8 cellular contexts compared by ENCODE assay signal in the genomic region with DNA sequence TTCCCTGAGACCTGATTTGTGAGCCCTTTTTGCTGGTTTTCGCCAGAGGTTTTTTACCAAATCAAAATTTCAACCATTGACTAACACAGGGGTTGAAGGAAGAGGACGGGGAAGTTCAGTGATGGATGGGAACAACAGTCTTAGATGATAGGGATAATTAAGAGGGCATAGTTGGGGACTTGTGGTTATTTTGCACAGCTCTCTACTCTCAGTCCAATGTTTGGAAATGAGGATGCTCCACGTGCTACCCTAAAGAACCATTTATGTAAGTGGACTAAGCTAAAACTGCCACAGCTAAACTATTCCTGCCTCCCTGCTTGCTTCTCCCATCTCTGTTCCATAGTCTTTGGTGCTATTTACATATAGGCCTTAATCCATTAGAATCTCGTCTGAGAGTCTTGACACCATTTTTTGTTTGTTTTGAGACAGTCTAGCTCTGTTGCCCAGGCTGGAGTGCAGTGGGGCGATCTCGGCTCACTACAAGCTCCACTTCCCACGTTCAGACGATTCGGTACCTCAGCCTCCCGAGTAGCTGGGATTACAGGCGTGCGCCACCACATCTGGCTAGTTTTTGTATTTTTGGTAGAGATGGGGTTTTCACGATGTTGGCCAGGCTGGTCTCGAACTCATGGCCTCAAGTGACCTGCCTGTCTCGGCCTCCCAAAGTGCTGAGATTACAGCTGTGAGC. TPM values are rescaled to one million over a fixed set of nuclear protein-coding genes. Genes with fewer than 3 reads are reported as not detected.
DNase-seq lines count a peak whose midpoint lies in the region; ATAC-seq and TF ChIP-seq lines count a peak whose summit lies in the region.

No MANE protein-coding gene starts in this region.

- no peaks in the 10 kb centered on the region for H3K9me3 ChIP-seq in cardiac muscle cell (ENCODE audit: low read depth)
- H3K9me3 ChIP-seq in lung (ENCODE audit: control insufficient read depth in 2 of 2, insufficient read depth in 1 of 2, low read length in 1 of 2): no peaks in the 10 kb centered on the region
- no peaks in the 10 kb centered on the region for H3K9me3 ChIP-seq in vagina

- peaks cover 21% of the 10 kb centered on the region for H3K36me3 ChIP-seq in cardiac muscle cell
- H3K36me3 ChIP-seq in lung (ENCODE audit: control insufficient read depth in 2 of 2, insufficient read depth in 2 of 2, low read length in 2 of 2): peaks cover 9 to 11% of the 10 kb centered on the region in 2 donors
- H3K36me3 ChIP-seq in vagina: peaks cover 0 to 32% of the 10 kb centered on the region in 2 donors

- TF ChIP-seq CTCF in cardiac muscle cell (IDR thresholded peaks at IDR 0.05; ENCODE audit: low read depth, low read length): no peak
- no peak for TF ChIP-seq CTCF in astrocyte of the spinal cord (IDR thresholded peaks at IDR 0.05; ENCODE audit: low read depth, low read length)
- no peak for TF ChIP-seq CTCF in lung (IDR thresholded peaks at IDR 0.05; ENCODE audit: control extremely low read depth, extremely low read depth)
- TF ChIP-seq CTCF in vagina (IDR thresholded peaks at IDR 0.05): no peak

- DNase-seq in cardiac muscle cell (ENCODE audit: low read depth in 1 of 2, low spot score in 1 of 2): no peak
- DNase-seq in cardiac septum (ENCODE audit: low spot score): no peak
- DNase-seq in astrocyte of the spinal cord (ENCODE audit: low read depth, low spot score): no peak
- no peak for DNase-seq in lung (ENCODE audit: low spot score)
- DNase-seq in vagina (ENCODE audit: extremely low spot score in 2 of 2): no peak
- no peak for DNase-seq in NCI-H2196 (lab: John Stamatoyannopoulos, UW; ENCODE audit: unreplicated experiment)
- DNase-seq in NCI-H2171 treated with DMSO at 0.1 percent for 48 hours (lab: John Stamatoyannopoulos, UW): no peak
- DNase-seq in epidermal melanocyte (ENCODE audit: insufficient read length, low spot score): no peak

- H3K27me3 ChIP-seq in cardiac muscle cell (no peaks in the 10 kb centered on the region), lung (ENCODE audit: control insufficient read depth, insufficient read depth) (no peaks in the 10 kb centered on the region), vagina (no peaks in the 10 kb centered on the region)

- in situ Hi-C loops in astrocyte of the spinal cord (cut with HindIII; ENCODE audit: low sequenced_read_pairs): no loop called here

- H3K27ac ChIP-seq in cardiac muscle cell: peak overlapping the region; percentile 99
- peak overlapping the region; percentile 93 to 96 for H3K27ac ChIP-seq in lung (ENCODE audit: low read depth in 1 of 2, low read length in 1 of 2)
- peak overlapping the region; percentile 100 for H3K27ac ChIP-seq in vagina

- ATAC-seq in lung (ENCODE audit: insufficient read depth, low FRiP score): no peak

- WGBS in lung, 2 donors: 65 to 72% methylated on average over 15 of the region's 15 CpGs

- H3K4me3 ChIP-seq in cardiac muscle cell (peak overlapping the region; percentile 76), astrocyte of the spinal cord (ENCODE audit: low read depth, low read length) (peak overlapping the region; percentile 38), lung (peak overlapping the region; percentile 43), vagina (peak overlapping the region; percentile 86 to 99)

- intact Hi-C loops in cardiac septum (cut with DNase I) (loop anchor here (1.0 to 2.0 kb wide), 2 partner anchors 31 to 41 kb away; no protein-coding TSS in a partner anchor), vagina (cut with DNase I) (loop anchor here (5.0 kb wide), 1 partner anchor 37 kb away; no protein-coding TSS in a partner anchor)

- peak in 1 of 2 donors; percentile 2 for TF ChIP-seq POLR2A in vagina (IDR thresholded peaks at IDR 0.05)

- H3K4me1 ChIP-seq in cardiac muscle cell (ENCODE audit: low read depth) (peaks cover 23% of the 10 kb centered on the region), lung (ENCODE audit: control insufficient read depth in 2 of 2, insufficient read depth in 2 of 2, low read length in 2 of 2) (no peaks in the 10 kb centered on the region), vagina (peaks cover 21% of the 10 kb centered on the region)

RNA-seq across cellular contexts. Expression of a gene that starts 0.7 kb away (rescaled TPM):
- total RNA-seq in cardiac muscle cell (96.5 and 101 TPM in 2 replicates), cardiac septum (145 TPM), lung (100 to 1,000 TPM; 293 to 336 TPM), vagina (181 TPM)
- polyA plus RNA-seq in cardiac muscle cell (61.2 and 65.2 TPM in 2 replicates), lung (100 to 1,000 TPM; 109 to 307 TPM)

RNA-seq across cellular contexts. Expression of a gene that starts 30.9 kb away (rescaled TPM):
- total RNA-seq in cardiac muscle cell (28.8 and 44.2 TPM in 2 replicates), cardiac septum (28.9 TPM), lung (100 to 1,000 TPM in 1 of 2 donors, 10 to 100 TPM in 1; 23.2 to 104 TPM), vagina (64.6 TPM)
- polyA plus RNA-seq in cardiac muscle cell (51.9 and 65.5 TPM in 2 replicates), lung (10 to 100 TPM; 36.4 to 59.5 TPM)

RNA-seq across cellular contexts. Expression of a gene that starts 49.3 kb away (rescaled TPM):
- total RNA-seq in cardiac muscle cell: 65.9 and 158 TPM in 2 replicates
- polyA plus RNA-seq in cardiac muscle cell: 62.2 and 82.2 TPM in 2 replicates
- 141 TPM for total RNA-seq in cardiac septum
- total RNA-seq in lung: 100 to 1,000 TPM; 133 to 245 TPM
- 100 to 1,000 TPM; 133 to 184 TPM for polyA plus RNA-seq in lung
- 117 TPM for total RNA-seq in vagina

Comparison
In these comparisons a context has a peak if more than half of its experiments do, and no peak if none do; other contexts are left out.
1. H3K4me3 ChIP-seq: peak in every context shown above with its lines; median percentile 92 in vagina; 76 in cardiac muscle cell; 43 in lung; 38 in astrocyte of the spinal cord.